ENCODE assay signal across 10 cellular contexts in genomic region chr5:115297043-115297442, GRCh38. TPM values are rescaled to one million over a fixed set of nuclear protein-coding genes. Genes with fewer than 3 reads are reported as not detected.
DNase-seq lines count a peak whose midpoint lies in the region; ATAC-seq and TF ChIP-seq lines count a peak whose summit lies in the region.
"Had no signal": no experiment of that assay in that cellular context is flagged by ENCODE, and none has a peak within 500 bp of the region (broad histone marks: within the 10 kb centered on the region; RNA-seq: fewer than 3 reads in every experiment).

No MANE protein-coding gene starts in this region.

- BruUV-seq in mammary epithelial cell (replicated peaks; lab: Mats Ljungman, UMichigan) = no TSS peak

- H3K79me2 ChIP-seq in mammary epithelial cell (ENCODE audit: insufficient read depth, low read length) = peaks cover 12% of the 10 kb centered on the region

- no peaks in the 10 kb centered on the region for H3K36me3 ChIP-seq in mammary epithelial cell (ENCODE audit: insufficient read depth, low read length)
- peaks cover 0 to 3% (median 0%) of the 10 kb centered on the region in 3 experiments for H3K36me3 ChIP-seq in naive thymus-derived CD4-positive, alpha-beta T cell (ENCODE audit: control insufficient read depth in 2 of 3, insufficient read depth in 3 of 3, low read length in 3 of 3)

- CTCF ChIA-PET in mammary epithelial cell (lab: Charles Lee; ENCODE audit: low non-redundant PET) = no interaction called here
- CTCF ChIA-PET in naive thymus-derived CD4-positive, alpha-beta T cell (lab: Charles Lee) = interaction anchor here (0.5 to 0.8 kb wide), 3 partner anchors 15 to 286 kb away, joined by 3 to 6 read pairs (median 4); no protein-coding TSS in a partner anchor
- CTCF ChIA-PET in activated naive CD4-positive, alpha-beta T cell treated with anti-CD3 and anti-CD28 coated beads for 36 hours (lab: Charles Lee) = interaction anchor here (0.6 to 1.1 kb wide), 3 partner anchors 12 to 1685 kb away, joined by 3 read pairs; no protein-coding TSS in a partner anchor

- no peak for ATAC-seq in naive thymus-derived CD4-positive, alpha-beta T cell

- DNase-seq in AG08396 (ENCODE audit: low spot score) (peak; percentile 17), HT1080 (ENCODE audit: low read depth) (peak; percentile 8), mammary epithelial cell (no peak), NCI-H1417 (lab: John Stamatoyannopoulos, UW) (no peak), iPS-NIHi11 (ENCODE audit: low spot score) (no peak), NCI-H82 treated with DMSO at 0.1 percent for 48 hours (lab: John Stamatoyannopoulos, UW; ENCODE audit: unreplicated experiment) (no peak)
- no peak for DNase-seq in naive thymus-derived CD4-positive, alpha-beta T cell
- no peak for DNase-seq in activated naive CD4-positive, alpha-beta T cell treated with anti-CD3 and anti-CD28 coated beads for 36 hours

- H3K4me1 Mint-ChIP-seq in naive thymus-derived CD4-positive, alpha-beta T cell = peaks cover 5 to 18% (median 13%) of the 10 kb centered on the region in 7 donors
- peaks cover 4% of the 10 kb centered on the region for H3K4me1 Mint-ChIP-seq in activated naive CD4-positive, alpha-beta T cell treated with anti-CD3 and anti-CD28 coated beads for 36 hours (ENCODE audit: low read depth)

- POLR2A ChIA-PET in naive thymus-derived CD4-positive, alpha-beta T cell (lab: Charles Lee) = interaction anchor here (0.6 to 3.0 kb wide), 4 partner anchors 23 to 570 kb away, joined by 3 to 26 read pairs (median 6); partner anchors contain the start of genes FEM1C and PGGT1B

- peak overlapping the region; percentile 33 for H3K4me2 ChIP-seq in mammary epithelial cell (ENCODE audit: insufficient read depth, low read depth, low read length)

- H3K4me3 Mint-ChIP-seq in naive thymus-derived CD4-positive, alpha-beta T cell = peak overlapping the region in 9 of 10 donors; percentile 37 to 91 (median 58)
- H3K4me3 Mint-ChIP-seq in activated naive CD4-positive, alpha-beta T cell treated with anti-CD3 and anti-CD28 coated beads for 36 hours = no peak overlapping the region

- H3K27me3 Mint-ChIP-seq in naive thymus-derived CD4-positive, alpha-beta T cell = peaks cover 0 to 67% (median 4%) of the 10 kb centered on the region in 5 donors
- peaks cover 3% of the 10 kb centered on the region for H3K27me3 Mint-ChIP-seq in activated naive CD4-positive, alpha-beta T cell treated with anti-CD3 and anti-CD28 coated beads for 36 hours (ENCODE audit: low read depth)
- H3K27me3 Mint-ChIP-seq: memory B cell; stimulated activated memory B cell treated with anti-CD40 and anti-IgM and Interleukin-4, amounts not matched to agents 10 μg/mL and 1 μg/mL and 100 μg/mL, for 72 hours had no signal

- no peak overlapping the region for H3K27ac Mint-ChIP-seq in naive thymus-derived CD4-positive, alpha-beta T cell
- H3K27ac Mint-ChIP-seq in activated naive CD4-positive, alpha-beta T cell treated with anti-CD3 and anti-CD28 coated beads for 36 hours = no peak overlapping the region

- peaks cover 5% of the 10 kb centered on the region for H3K4me1 ChIP-seq in mammary epithelial cell (ENCODE audit: insufficient read depth, low read length)
- peaks cover 8 to 10% of the 10 kb centered on the region in 2 donors for H3K4me1 ChIP-seq in naive thymus-derived CD4-positive, alpha-beta T cell (ENCODE audit: control insufficient read depth in 2 of 2, insufficient read depth in 2 of 2, low read length in 2 of 2)

- in situ Hi-C loops in mammary epithelial cell (cut with MboI; ENCODE audit: low sequenced_read_pairs in 2 of 2) = loop anchor here in 1 of 2 donors (25.0 kb wide), 1 partner anchor 540 kb away; the partner anchor contains the start of genes AP3S1 and ATG12

- no peaks in the 10 kb centered on the region for H3K9me3 ChIP-seq in mammary epithelial cell (replicated peaks; ENCODE audit: insufficient read depth, low read length)
- no peaks in the 10 kb centered on the region for H3K9me3 ChIP-seq in naive thymus-derived CD4-positive, alpha-beta T cell (ENCODE audit: control insufficient read depth in 2 of 3, low read length in 3 of 3)

- H4K20me1 ChIP-seq in mammary epithelial cell (ENCODE audit: insufficient read depth, low read length) = no peaks in the 10 kb centered on the region

- peak overlapping the region in 1 of 3 experiments; percentile 35 for H3K4me3 ChIP-seq in mammary epithelial cell (replicated peaks in 1 of 3; ENCODE audit: insufficient read depth in 1 of 3, low read depth in 2 of 3, low read length in 3 of 3)
- no peak overlapping the region for H3K4me3 ChIP-seq in naive thymus-derived CD4-positive, alpha-beta T cell (ENCODE audit: low read length)

- H2AFZ ChIP-seq in mammary epithelial cell (ENCODE audit: low read depth, low read length) = no peak overlapping the region

- no peak overlapping the region for H3K27ac ChIP-seq in mammary epithelial cell (ENCODE audit: insufficient read depth, low read depth, low read length)
- H3K27ac ChIP-seq in naive thymus-derived CD4-positive, alpha-beta T cell (ENCODE audit: low read depth, low read length) = no peak overlapping the region

- 28% methylated on average over 4 of the region's 4 CpGs for WGBS in mammary epithelial cell (ENCODE audit: low coverage, missing lambda C conversion rate)

- dilution Hi-C loops in mammary epithelial cell (cut with HindIII; ENCODE audit: low sequenced_read_pairs) = no loop called here

- TF ChIP-seq CTCF in mammary epithelial cell (conservative IDR thresholded peaks at IDR 0.05 in 1 of 2, IDR thresholded peaks at IDR 0.05 in 1 of 2; ENCODE audit: extremely low read depth in 1 of 2, insufficient read depth in 1 of 2, low read depth in 1 of 2, low read length in 2 of 2) = no peak

- no peak overlapping the region for H3K9ac ChIP-seq in mammary epithelial cell (ENCODE audit: insufficient read depth, low read length)

- H3K9me3 Mint-ChIP-seq in naive thymus-derived CD4-positive, alpha-beta T cell = peaks cover 0 to 11% (median 3%) of the 10 kb centered on the region in 11 donors
- H3K9me3 Mint-ChIP-seq in activated naive CD4-positive, alpha-beta T cell treated with anti-CD3 and anti-CD28 coated beads for 36 hours = peaks cover 4% of the 10 kb centered on the region

- H3K27me3 ChIP-seq in mammary epithelial cell (ENCODE audit: insufficient read depth, low read length) = no peaks in the 10 kb centered on the region
- no peaks in the 10 kb centered on the region for H3K27me3 ChIP-seq in naive thymus-derived CD4-positive, alpha-beta T cell (ENCODE audit: control insufficient read depth in 2 of 2, insufficient read depth in 2 of 2, low read length in 2 of 2)

- intact Hi-C loops in mammary epithelial cell (cut with micrococcal nuclease) = loop anchor here (2.0 to 10.0 kb wide), 2 partner anchors 198 to 788 kb away; partner anchors contain the start of gene COMMD10
- intact Hi-C loops in naive thymus-derived CD4-positive, alpha-beta T cell (cut with micrococcal nuclease) = loop anchor here (2.0 to 5.0 kb wide), 4 partner anchors 34 to 1780 kb away; partner anchors contain the start of genes COMMD10 (in 1 of the 2), PGGT1B (in 1 of the 2) and TRIM36 (in 1 of the 2)
- intact Hi-C loops in activated naive CD4-positive, alpha-beta T cell treated with anti-CD3 and anti-CD28 coated beads for 36 hours (cut with micrococcal nuclease) = loop anchor here (5.0 kb wide), 1 partner anchor 200 kb away; no protein-coding TSS in a partner anchor

- peaks cover 0 to 6% (median 3%) of the 10 kb centered on the region in 5 donors for H3K36me3 Mint-ChIP-seq in naive thymus-derived CD4-positive, alpha-beta T cell
- H3K36me3 Mint-ChIP-seq in activated naive CD4-positive, alpha-beta T cell treated with anti-CD3 and anti-CD28 coated beads for 36 hours (ENCODE audit: low read depth) = peaks cover 4% of the 10 kb centered on the region

RNA-seq across cellular contexts. Expression of gene CCDC112, which starts 0.6 kb away (rescaled TPM):
- total RNA-seq in HT1080 (2014; rRNA removed; shearing (Covaris generic)) = 5.8 and 8.6 TPM in 2 replicates
- polyA plus RNA-seq in HT1080 (2015; cell fraction: cytosol; rRNA removed) = 5.7 and 5.9 TPM in 2 replicates
- 3.3 and 5.4 TPM in 2 replicates for polyA plus RNA-seq in HT1080 (2015; cell fraction: nucleus; rRNA removed)
- 1 to 10 TPM; 3.9 to 4.3 TPM for total RNA-seq in mammary epithelial cell
- polyA plus RNA-seq in mammary epithelial cell = 1.9 TPM
- not detected for polyA minus RNA-seq in mammary epithelial cell
- total RNA-seq in naive thymus-derived CD4-positive, alpha-beta T cell = 1 to 10 TPM in 4 of 5 experiments, under 1 TPM in 1; 0.51 to 8.5 (median 3.9) TPM
- 1 to 10 TPM; 2.7 to 3.6 TPM for polyA plus RNA-seq in naive thymus-derived CD4-positive, alpha-beta T cell
- total RNA-seq in activated naive CD4-positive, alpha-beta T cell treated with anti-CD3 and anti-CD28 coated beads for 36 hours = 1 to 10 TPM; 1.9 to 2.1 TPM

RNA-seq across cellular contexts. Expression of gene PGGT1B, which starts 34.4 kb away (rescaled TPM):
- 16.7 and 20.5 TPM in 2 replicates for total RNA-seq in HT1080 (2014; rRNA removed; shearing (Covaris generic))
- 7.7 and 8.6 TPM in 2 replicates for polyA plus RNA-seq in HT1080 (2015; cell fraction: cytosol; rRNA removed)
- polyA plus RNA-seq in HT1080 (2015; cell fraction: nucleus; rRNA removed) = 7.6 and 8.5 TPM in 2 replicates
- 10 to 100 TPM; 22.7 to 41.5 TPM for total RNA-seq in mammary epithelial cell
- 2.1 TPM for polyA plus RNA-seq in mammary epithelial cell
- polyA minus RNA-seq in mammary epithelial cell = 25.6 TPM
- total RNA-seq in naive thymus-derived CD4-positive, alpha-beta T cell = 10 to 100 TPM; 34.5 to 49.1 (median 41.5) TPM
- 10 to 100 TPM; 10.3 to 15.7 TPM for polyA plus RNA-seq in naive thymus-derived CD4-positive, alpha-beta T cell
- 10 to 100 TPM; 35.8 to 37.4 TPM for total RNA-seq in activated naive CD4-positive, alpha-beta T cell treated with anti-CD3 and anti-CD28 coated beads for 36 hours

Comparison
In these comparisons a context has a peak if more than half of its experiments do, and no peak if none do; other contexts are left out.
1. DNase-seq: peak in AG08396 (single experiment) and HT1080 (single experiment); none in mammary epithelial cell (single experiment), naive thymus-derived CD4-positive, alpha-beta T cell (0 of 9), NCI-H1417 (0 of 3), iPS-NIHi11 (single experiment), NCI-H82 treated with DMSO at 0.1 percent for 48 hours (single experiment) and activated naive CD4-positive, alpha-beta T cell treated with anti-CD3 and anti-CD28 coated beads for 36 hours (single experiment).